In the genomic region with DNA sequence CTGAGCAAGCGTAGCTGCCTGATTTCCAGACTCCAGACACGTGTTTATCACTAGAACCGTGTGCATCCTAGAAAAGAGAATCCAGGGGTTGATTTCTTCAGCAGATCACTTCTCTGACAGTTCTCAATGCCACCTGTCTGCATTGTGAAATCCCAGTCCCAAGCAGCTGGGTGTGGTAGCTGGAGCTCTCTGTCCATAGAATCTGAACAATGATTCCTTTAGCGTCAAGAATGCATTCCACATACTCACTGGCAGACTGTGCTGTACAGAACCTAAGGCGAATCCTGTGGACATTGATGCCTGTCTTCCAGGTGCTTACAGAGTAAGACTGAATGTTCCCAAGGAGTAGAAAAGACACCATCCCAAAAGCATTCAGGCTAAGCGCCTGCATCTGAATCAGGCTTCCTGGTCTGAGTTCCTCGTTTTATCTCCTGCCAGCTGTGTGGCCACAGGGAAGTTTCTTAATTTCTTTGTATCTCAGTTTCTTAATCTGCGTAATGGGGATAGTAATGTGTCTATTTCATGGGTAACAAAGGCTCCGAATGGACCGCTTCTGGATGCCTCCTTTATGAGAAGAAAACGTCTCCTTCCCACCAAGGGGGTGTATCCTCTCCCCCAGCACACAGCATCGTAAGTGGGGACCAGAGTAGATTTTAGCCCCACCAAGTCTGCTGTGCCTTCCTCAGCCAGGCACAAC, we compare ENCODE assay signal across 1 cellular context.
TF ChIP-seq lines count a peak whose summit lies in the region.

No MANE protein-coding gene starts in this region.

TF ChIP-seq in H1, 55 proteins besides CTCF, POLR2A, EP300 and RAD21:
- TF ChIP-seq YY1 (IDR thresholded peaks at IDR 0.05; ENCODE audit: low read depth, low read length) (no peak), GABPA (IDR thresholded peaks at IDR 0.05; ENCODE audit: borderline replicate concordance, insufficient read depth, low read length) (no peak), SRF (IDR thresholded peaks at IDR 0.05; ENCODE audit: low read depth, low read length) (no peak), BCL11A (IDR thresholded peaks at IDR 0.05; ENCODE audit: low read depth in 2 of 2, low read length in 2 of 2) (no peak), KDM4A (IDR thresholded peaks at IDR 0.05; ENCODE audit: low read depth, low read length, severe bottlenecking) (no peak), KDM1A (IDR thresholded peaks at IDR 0.05; ENCODE audit: borderline replicate concordance, low read length) (no peak), EGR1 (IDR thresholded peaks at IDR 0.05; ENCODE audit: borderline replicate concordance, low read depth, low read length) (no peak), CHD2 (IDR thresholded peaks at IDR 0.05; ENCODE audit: low read length) (no peak), FOSL1 (IDR thresholded peaks at IDR 0.05; ENCODE audit: insufficient read depth, low read depth, low read length) (no peak), RNF2 (IDR thresholded peaks at IDR 0.05; ENCODE audit: borderline replicate concordance, low read depth, low read length, missing control alignments, poor library complexity, severe bottlenecking) (no peak), CTBP2 (IDR thresholded peaks at IDR 0.05; ENCODE audit: borderline replicate concordance, insufficient read depth, insufficient read length, low read length) (no peak), HDAC6 (IDR thresholded peaks at IDR 0.05; ENCODE audit: low read depth, low read length) (no peak), TEAD4 (IDR thresholded peaks at IDR 0.05; ENCODE audit: low read depth, low read length) (no peak), SAP30 (IDR thresholded peaks at IDR 0.05; ENCODE audit: insufficient read depth, insufficient replicate concordance, low read length) (no peak)
- TF ChIP-seq, protein P1, sequence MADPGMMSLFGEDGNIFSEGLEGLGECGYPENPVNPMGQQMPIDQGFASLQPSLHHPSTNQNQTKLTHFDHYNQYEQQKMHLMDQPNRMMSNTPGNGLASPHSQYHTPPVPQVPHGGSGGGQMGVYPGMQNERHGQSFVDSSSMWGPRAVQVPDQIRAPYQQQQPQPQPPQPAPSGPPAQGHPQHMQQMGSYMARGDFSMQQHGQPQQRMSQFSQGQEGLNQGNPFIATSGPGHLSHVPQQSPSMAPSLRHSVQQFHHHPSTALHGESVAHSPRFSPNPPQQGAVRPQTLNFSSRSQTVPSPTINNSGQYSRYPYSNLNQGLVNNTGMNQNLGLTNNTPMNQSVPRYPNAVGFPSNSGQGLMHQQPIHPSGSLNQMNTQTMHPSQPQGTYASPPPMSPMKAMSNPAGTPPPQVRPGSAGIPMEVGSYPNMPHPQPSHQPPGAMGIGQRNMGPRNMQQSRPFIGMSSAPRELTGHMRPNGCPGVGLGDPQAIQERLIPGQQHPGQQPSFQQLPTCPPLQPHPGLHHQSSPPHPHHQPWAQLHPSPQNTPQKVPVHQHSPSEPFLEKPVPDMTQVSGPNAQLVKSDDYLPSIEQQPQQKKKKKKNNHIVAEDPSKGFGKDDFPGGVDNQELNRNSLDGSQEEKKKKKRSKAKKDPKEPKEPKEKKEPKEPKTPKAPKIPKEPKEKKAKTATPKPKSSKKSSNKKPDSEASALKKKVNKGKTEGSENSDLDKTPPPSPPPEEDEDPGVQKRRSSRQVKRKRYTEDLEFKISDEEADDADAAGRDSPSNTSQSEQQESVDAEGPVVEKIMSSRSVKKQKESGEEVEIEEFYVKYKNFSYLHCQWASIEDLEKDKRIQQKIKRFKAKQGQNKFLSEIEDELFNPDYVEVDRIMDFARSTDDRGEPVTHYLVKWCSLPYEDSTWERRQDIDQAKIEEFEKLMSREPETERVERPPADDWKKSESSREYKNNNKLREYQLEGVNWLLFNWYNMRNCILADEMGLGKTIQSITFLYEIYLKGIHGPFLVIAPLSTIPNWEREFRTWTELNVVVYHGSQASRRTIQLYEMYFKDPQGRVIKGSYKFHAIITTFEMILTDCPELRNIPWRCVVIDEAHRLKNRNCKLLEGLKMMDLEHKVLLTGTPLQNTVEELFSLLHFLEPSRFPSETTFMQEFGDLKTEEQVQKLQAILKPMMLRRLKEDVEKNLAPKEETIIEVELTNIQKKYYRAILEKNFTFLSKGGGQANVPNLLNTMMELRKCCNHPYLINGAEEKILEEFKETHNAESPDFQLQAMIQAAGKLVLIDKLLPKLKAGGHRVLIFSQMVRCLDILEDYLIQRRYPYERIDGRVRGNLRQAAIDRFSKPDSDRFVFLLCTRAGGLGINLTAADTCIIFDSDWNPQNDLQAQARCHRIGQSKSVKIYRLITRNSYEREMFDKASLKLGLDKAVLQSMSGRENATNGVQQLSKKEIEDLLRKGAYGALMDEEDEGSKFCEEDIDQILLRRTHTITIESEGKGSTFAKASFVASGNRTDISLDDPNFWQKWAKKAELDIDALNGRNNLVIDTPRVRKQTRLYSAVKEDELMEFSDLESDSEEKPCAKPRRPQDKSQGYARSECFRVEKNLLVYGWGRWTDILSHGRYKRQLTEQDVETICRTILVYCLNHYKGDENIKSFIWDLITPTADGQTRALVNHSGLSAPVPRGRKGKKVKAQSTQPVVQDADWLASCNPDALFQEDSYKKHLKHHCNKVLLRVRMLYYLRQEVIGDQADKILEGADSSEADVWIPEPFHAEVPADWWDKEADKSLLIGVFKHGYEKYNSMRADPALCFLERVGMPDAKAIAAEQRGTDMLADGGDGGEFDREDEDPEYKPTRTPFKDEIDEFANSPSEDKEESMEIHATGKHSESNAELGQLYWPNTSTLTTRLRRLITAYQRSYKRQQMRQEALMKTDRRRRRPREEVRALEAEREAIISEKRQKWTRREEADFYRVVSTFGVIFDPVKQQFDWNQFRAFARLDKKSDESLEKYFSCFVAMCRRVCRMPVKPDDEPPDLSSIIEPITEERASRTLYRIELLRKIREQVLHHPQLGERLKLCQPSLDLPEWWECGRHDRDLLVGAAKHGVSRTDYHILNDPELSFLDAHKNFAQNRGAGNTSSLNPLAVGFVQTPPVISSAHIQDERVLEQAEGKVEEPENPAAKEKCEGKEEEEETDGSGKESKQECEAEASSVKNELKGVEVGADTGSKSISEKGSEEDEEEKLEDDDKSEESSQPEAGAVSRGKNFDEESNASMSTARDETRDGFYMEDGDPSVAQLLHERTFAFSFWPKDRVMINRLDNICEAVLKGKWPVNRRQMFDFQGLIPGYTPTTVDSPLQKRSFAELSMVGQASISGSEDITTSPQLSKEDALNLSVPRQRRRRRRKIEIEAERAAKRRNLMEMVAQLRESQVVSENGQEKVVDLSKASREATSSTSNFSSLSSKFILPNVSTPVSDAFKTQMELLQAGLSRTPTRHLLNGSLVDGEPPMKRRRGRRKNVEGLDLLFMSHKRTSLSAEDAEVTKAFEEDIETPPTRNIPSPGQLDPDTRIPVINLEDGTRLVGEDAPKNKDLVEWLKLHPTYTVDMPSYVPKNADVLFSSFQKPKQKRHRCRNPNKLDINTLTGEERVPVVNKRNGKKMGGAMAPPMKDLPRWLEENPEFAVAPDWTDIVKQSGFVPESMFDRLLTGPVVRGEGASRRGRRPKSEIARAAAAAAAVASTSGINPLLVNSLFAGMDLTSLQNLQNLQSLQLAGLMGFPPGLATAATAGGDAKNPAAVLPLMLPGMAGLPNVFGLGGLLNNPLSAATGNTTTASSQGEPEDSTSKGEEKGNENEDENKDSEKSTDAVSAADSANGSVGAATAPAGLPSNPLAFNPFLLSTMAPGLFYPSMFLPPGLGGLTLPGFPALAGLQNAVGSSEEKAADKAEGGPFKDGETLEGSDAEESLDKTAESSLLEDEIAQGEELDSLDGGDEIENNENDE (IDR thresholded peaks at IDR 0.05; ENCODE audit: insufficient replicate concordance, low read length) = no peak
TF ChIP-seq in H1: peak in this region for 0.
